28 cellular contexts compared by ENCODE assay signal in genomic region chr11:1034001-1034400, GRCh38. TPM values are rescaled to one million over a fixed set of nuclear protein-coding genes. Genes with fewer than 3 reads are reported as not detected.
A peak's percentile ranks its signal among the peaks of the same experiment; 100 is the strongest.
DNase-seq lines count a peak whose midpoint lies in the region; ATAC-seq, FAIRE-seq and TF ChIP-seq lines count a peak whose summit lies in the region.
"Had no signal": no experiment of that assay in that cellular context is flagged by ENCODE, and none has a peak within 500 bp of the region (broad histone marks: within the 10 kb centered on the region; RNA-seq: fewer than 3 reads in every experiment).

No MANE protein-coding gene starts in this region.

- H3K9me3 Mint-ChIP-seq in activated CD4-positive, alpha-beta T cell treated with anti-CD3 and anti-CD28 coated beads, Interleukin-2, amount 10 ng/mL, durations not matched to agents 24 days and 14 days = no peaks in the 10 kb centered on the region
- H3K9me3 Mint-ChIP-seq: CD8-positive, alpha-beta memory T cell had no signal

- CTCF ChIA-PET in PC-3 (lab: Charles Lee) = no interaction called here

- 14 to 16% methylated on average over 8 of the region's 8 CpGs for WGBS in pancreas, 2 donors

- no peaks in the 10 kb centered on the region for H3K4me1 Mint-ChIP-seq in activated CD4-positive, alpha-beta T cell treated with anti-CD3 and anti-CD28 coated beads, Interleukin-2, amount 10 ng/mL, durations not matched to agents 24 days and 14 days
- H3K4me1 Mint-ChIP-seq: CD8-positive, alpha-beta memory T cell had no signal

- H3K4me1 ChIP-seq in PC-3 (ENCODE audit: insufficient read depth, low read length) (no peaks in the 10 kb centered on the region), pancreas (peaks cover 13 to 19% (median 19%) of the 10 kb centered on the region in 3 donors)

- no peaks in the 10 kb centered on the region for H3K9me2 ChIP-seq in PC-3 (replicated peaks; ENCODE audit: low read length)

- H3F3A ChIP-seq in PC-3 (ENCODE audit: low read length, unreplicated experiment) = no peaks in the 10 kb centered on the region

- H3K27me3 Mint-ChIP-seq in activated CD4-positive, alpha-beta T cell treated with anti-CD3 and anti-CD28 coated beads, Interleukin-2, amount 10 ng/mL, durations not matched to agents 24 days and 14 days = no peaks in the 10 kb centered on the region
- H3K27me3 Mint-ChIP-seq: CD8-positive, alpha-beta memory T cell had no signal

- H3K4me2 ChIP-seq in PC-3 (ENCODE audit: low read length) = no peak overlapping the region

- ATAC-seq in PC-3 (peak; percentile 14), pancreas (peak; percentile 75 to 87 (median 80)), sciatic nerve (no peak)
- ATAC-seq: K562 had no signal

- POLR2A ChIA-PET in PC-3 (lab: Charles Lee; ENCODE audit: unreplicated experiment) = no interaction called here

- H4K20me1 ChIP-seq in PC-3 (ENCODE audit: low read length) = no peaks in the 10 kb centered on the region

- no peak for FAIRE-seq in pancreas (lab: Jason Lieb, UNC)
- FAIRE-seq: A204.1, HTR-8/SVneo, K562 had no signal

- H3K9me3 ChIP-seq in PC-3 (ENCODE audit: low read length) = no peaks in the 10 kb centered on the region
- no peaks in the 10 kb centered on the region for H3K9me3 ChIP-seq in pancreas

- no TSS peak for BruUV-seq in PC-3 (replicated peaks; lab: Mats Ljungman, UMichigan)

- no peak overlapping the region for H3K27ac Mint-ChIP-seq in activated CD4-positive, alpha-beta T cell treated with anti-CD3 and anti-CD28 coated beads, Interleukin-2, amount 10 ng/mL, durations not matched to agents 24 days and 14 days
- H3K27ac Mint-ChIP-seq: CD8-positive, alpha-beta memory T cell had no signal

- peak; percentile 21 for DNase-seq in AG10803 (ENCODE audit: low read depth)
- DNase-seq in PC-3 = no peak
- peak; percentile 13 for DNase-seq in fibroblast of the aortic adventitia (ENCODE audit: low read depth)
- DNase-seq in pancreas = peak in 5 of 6 donors; percentile 75 to 87 (median 86)
- DNase-seq in DMS79 treated with DMSO at 0.1 percent for 48 hours (lab: John Stamatoyannopoulos, UW) = no peak
- no peak for DNase-seq in medulla oblongata (ENCODE audit: extremely low spot score)
- DNase-seq in sciatic nerve (ENCODE audit: low spot score) = no peak
- no peak for DNase-seq in activated CD4-positive, alpha-beta T cell treated with anti-CD3 and anti-CD28 coated beads, Interleukin-2, amount 10 ng/mL, durations not matched to agents 24 days and 14 days
- DNase-seq: CD8-positive, alpha-beta memory T cell; DMS 273 treated with DMSO at 0.1 percent for 48 hours; DND-41; Kasumi-1; NCI-H1105 treated with DMSO at 0.1 percent for 48 hours; NCI-H146; NCI-H1930; NCI-H446; NCI-H524 treated with DMSO at 0.1 percent for 48 hours; NCI-H774; SHP77 treated with DMSO at 0.1 percent for 48 hours had no signal

- H3K36me3 Mint-ChIP-seq in activated CD4-positive, alpha-beta T cell treated with anti-CD3 and anti-CD28 coated beads, Interleukin-2, amount 10 ng/mL, durations not matched to agents 24 days and 14 days (ENCODE audit: low read depth) = no peaks in the 10 kb centered on the region
- H3K36me3 Mint-ChIP-seq: CD8-positive, alpha-beta memory T cell had no signal

- H3K4me3 ChIP-seq in AG10803 (ENCODE audit: low read length) = no peak overlapping the region
- H3K4me3 ChIP-seq in PC-3 (ENCODE audit: low read length) = no peak overlapping the region
- H3K4me3 ChIP-seq in fibroblast of the aortic adventitia (ENCODE audit: low read depth, low read length) = no peak overlapping the region
- peak overlapping the region in 2 of 4 donors; percentile 19 to 41 for H3K4me3 ChIP-seq in pancreas
- H3K4me3 ChIP-seq: K562 had no signal

- H3K36me3 ChIP-seq in PC-3 (ENCODE audit: low read depth, low read length) = no peaks in the 10 kb centered on the region
- H3K36me3 ChIP-seq in pancreas = no peaks in the 10 kb centered on the region

- no peak overlapping the region for H3K9ac ChIP-seq in PC-3 (ENCODE audit: low read length)

- TF ChIP-seq CTCF in AG10803 (conservative IDR thresholded peaks at IDR 0.05; ENCODE audit: low read length) (no peak), PC-3 (conservative IDR thresholded peaks at IDR 0.05; ENCODE audit: low read depth, low read length) (no peak), fibroblast of the aortic adventitia (IDR thresholded peaks at IDR 0.05; ENCODE audit: insufficient read depth, low read length) (no peak), pancreas (IDR thresholded peaks at IDR 0.05) (no peak)

- H3K27ac ChIP-seq in PC-3 (ENCODE audit: low read length) (no peak overlapping the region), pancreas (peak overlapping the region; percentile 28 to 63 (median 48))
- H3K27ac ChIP-seq: C4-2B, RWPE1 had no signal

- intact Hi-C loops in PC-3 (cut with micrococcal nuclease) = no loop called here
- intact Hi-C loops in pancreas (cut with DNase I) = no loop called here
- intact Hi-C loops in sciatic nerve (cut with DNase I) = no loop called here
- intact Hi-C loops in activated CD4-positive, alpha-beta T cell treated with anti-CD3 and anti-CD28 coated beads, Interleukin-2, amount 10 ng/mL, durations not matched to agents 24 days and 14 days (cut with micrococcal nuclease) = no loop called here

- H3K79me2 ChIP-seq in PC-3 (ENCODE audit: low read length) = no peaks in the 10 kb centered on the region

- H2AFZ ChIP-seq in PC-3 (ENCODE audit: low read length) = no peak overlapping the region

- H3K4me3 Mint-ChIP-seq in activated CD4-positive, alpha-beta T cell treated with anti-CD3 and anti-CD28 coated beads, Interleukin-2, amount 10 ng/mL, durations not matched to agents 24 days and 14 days = no peak overlapping the region
- H3K4me3 Mint-ChIP-seq: CD8-positive, alpha-beta memory T cell had no signal

- H3K27me3 ChIP-seq in PC-3 (ENCODE audit: low read length) = no peaks in the 10 kb centered on the region
- no peaks in the 10 kb centered on the region for H3K27me3 ChIP-seq in pancreas

RNA-seq across cellular contexts. Expression of gene MUC6, which starts 2.5 kb away (rescaled TPM):
- 0.18 and 0.23 TPM in 2 replicates for total RNA-seq in PC-3 (2014; rRNA removed)
- under 0.01 TPM in 1 of 2 replicates, not detected in the other for total RNA-seq in fibroblast of the aortic adventitia (ENCODE audit: low replicate concordance)
- 10 to 100 TPM; 25.5 to 99.7 (median 92.2) TPM for total RNA-seq in pancreas
- polyA plus RNA-seq in pancreas = 100 to 1,000 TPM; 155 to 239 TPM
- total RNA-seq in sciatic nerve = not detected
- not detected in 2 replicates for total RNA-seq in activated CD4-positive, alpha-beta T cell treated with anti-CD3 and anti-CD28 coated beads, Interleukin-2, amount 10 ng/mL, durations not matched to agents 24 days and 14 days
- total RNA-seq: CD8-positive, alpha-beta memory T cell; H4; K562; MCF 10A; T-helper 1 cell treated with Interleukin-12 subunit alpha and Interleukin-12 subunit beta and Interleukin-4 antibody, amounts not matched to agents 30 ng/mL and 1 ng/mL, for 36 hours had no signal
- polyA plus RNA-seq: AG04450; CD8-positive, alpha-beta memory T cell; K562 had no signal

RNA-seq across cellular contexts. Expression of gene MUC2, which starts 40.7 kb away (rescaled TPM):
- total RNA-seq in PC-3 (2014; rRNA removed) (0.26 and 0.40 TPM in 2 replicates), fibroblast of the aortic adventitia (ENCODE audit: low replicate concordance) (not detected in 2 replicates), pancreas (under 1 TPM in 2 of 6 donors, not detected in 4; 0.03 to 0.57 TPM), sciatic nerve (not detected)
- polyA plus RNA-seq in pancreas = under 1 TPM; 0.04 to 0.05 TPM
- total RNA-seq in activated CD4-positive, alpha-beta T cell treated with anti-CD3 and anti-CD28 coated beads, Interleukin-2, amount 10 ng/mL, durations not matched to agents 24 days and 14 days = not detected in 2 replicates
- total RNA-seq: CD8-positive, alpha-beta memory T cell; H4; T-helper 1 cell treated with Interleukin-12 subunit alpha and Interleukin-12 subunit beta and Interleukin-4 antibody, amounts not matched to agents 30 ng/mL and 1 ng/mL, for 36 hours had no signal
- polyA plus RNA-seq: AG04450; CD8-positive, alpha-beta memory T cell had no signal

Comparison
In these comparisons a context has a peak if more than half of its experiments do, and no peak if none do; other contexts are left out.
1. DNase-seq: peak in AG10803 (single experiment), fibroblast of the aortic adventitia (single experiment) and pancreas (5 of 6); none in PC-3 (single experiment), DMS79 treated with DMSO at 0.1 percent for 48 hours (single experiment), medulla oblongata (single experiment), sciatic nerve (single experiment) and activated CD4-positive, alpha-beta T cell treated with anti-CD3 and anti-CD28 coated beads, Interleukin-2, amount 10 ng/mL, durations not matched to agents 24 days and 14 days (single experiment).
2. RNA of gene MUC6, which starts 2.5 kb away (total RNA-seq): 25.5 to 99.7 TPM in pancreas; 0.18 to 0.23 TPM in PC-3, under 0.01 TPM in fibroblast of the aortic adventitia, not detected in sciatic nerve (single experiment) and not detected in activated CD4-positive, alpha-beta T cell treated with anti-CD3 and anti-CD28 coated beads, Interleukin-2, amount 10 ng/mL, durations not matched to agents 24 days and 14 days; every median in the first group is over 10 times any median in the second.